10 cellular contexts compared by ENCODE assay signal in the genomic region with DNA sequence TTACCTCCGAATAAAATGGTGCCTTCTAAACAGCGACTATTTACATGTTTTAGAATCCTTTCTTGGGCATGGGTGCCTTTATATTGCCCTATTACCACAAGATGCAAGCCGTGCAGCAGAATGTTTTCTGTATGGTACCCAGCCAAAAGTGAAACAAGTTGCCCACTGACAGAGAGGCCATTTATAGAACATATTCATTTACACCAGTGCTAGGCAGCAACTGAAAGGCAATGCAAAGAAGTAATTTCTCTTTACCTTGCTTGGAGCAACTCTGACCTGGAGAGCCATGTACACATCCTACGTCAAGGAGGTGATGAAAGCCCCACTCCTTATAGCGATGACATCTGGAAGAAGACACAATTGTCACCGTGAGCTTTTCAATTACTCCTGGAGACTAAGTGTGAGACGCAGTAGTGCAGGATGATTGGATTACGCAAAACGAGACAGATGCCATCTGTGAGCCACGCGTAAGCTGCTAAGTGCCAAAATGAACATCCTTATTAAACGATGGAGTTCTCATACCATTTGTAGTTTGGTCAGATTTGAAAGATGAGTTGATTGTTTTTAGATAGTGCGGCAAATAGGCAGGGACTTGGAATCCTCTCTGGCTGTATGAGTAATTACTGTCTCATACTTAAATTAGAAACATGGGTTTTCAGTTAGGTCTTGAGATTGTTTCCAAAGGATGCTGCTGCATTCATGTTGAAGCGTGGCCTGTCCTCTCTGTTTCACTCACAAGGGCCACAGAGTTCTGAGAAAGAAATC. TPM values are rescaled to one million over a fixed set of nuclear protein-coding genes. Genes with fewer than 3 reads are reported as not detected.
DNase-seq lines count a peak whose midpoint lies in the region; TF ChIP-seq lines count a peak whose summit lies in the region.
"Had no signal": no experiment of that assay in that cellular context is flagged by ENCODE, and none has a peak within 500 bp of the region (broad histone marks: within the 10 kb centered on the region; RNA-seq: fewer than 3 reads in every experiment).

A gene with protein sequence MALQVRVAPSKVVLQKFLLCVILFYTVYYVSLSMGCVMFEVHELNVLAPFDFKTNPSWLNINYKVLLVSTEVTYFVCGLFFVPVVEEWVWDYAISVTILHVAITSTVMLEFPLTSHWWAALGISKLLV (minus strand): TSS at position 415 of the 765 bp plus-strand sequence. CDS start 127 bp downstream, at position 288.

- no peak for DNase-seq in activated CD4-positive, alpha-beta T cell treated with anti-CD3 and anti-CD28 coated beads, Interleukin-2, amount 10 ng/mL, durations not matched to agents 24 days and 14 days
- DNase-seq in activated CD4-positive, alpha-beta T cell treated with anti-CD3 and anti-CD28 coated beads for 48 hours = no peak
- peak; percentile 15 for DNase-seq in NCI-H69 (lab: John Stamatoyannopoulos, UW)
- DNase-seq in chondrocyte (ENCODE audit: low spot score) = no peak
- no peak for DNase-seq in GDM1 (lab: John Stamatoyannopoulos, UW)
- DNase-seq in sigmoid colon = no peak
- no peak for DNase-seq in NCI-H2081 treated with DMSO at 0.1 percent for 48 hours (lab: John Stamatoyannopoulos, UW)
- DNase-seq: naive B cell had no signal

- no peaks in the 10 kb centered on the region for H3K9me3 ChIP-seq in skeletal muscle tissue (ENCODE audit: control insufficient read depth in 3 of 3, low read length in 3 of 3)
- H3K9me3 ChIP-seq in sigmoid colon = no peaks in the 10 kb centered on the region

- peaks cover 11% of the 10 kb centered on the region for H3K4me1 Mint-ChIP-seq in activated CD4-positive, alpha-beta T cell treated with anti-CD3 and anti-CD28 coated beads, Interleukin-2, amount 10 ng/mL, durations not matched to agents 24 days and 14 days
- H3K4me1 Mint-ChIP-seq in chondrocyte (ENCODE audit: low read depth) = peaks cover 27% of the 10 kb centered on the region
- H3K4me1 Mint-ChIP-seq: naive B cell had no signal

- no peaks in the 10 kb centered on the region for H3K36me3 ChIP-seq in skeletal muscle tissue (ENCODE audit: control insufficient read depth in 3 of 3, insufficient read depth in 3 of 3, low read length in 3 of 3)
- H3K36me3 ChIP-seq in sigmoid colon = no peaks in the 10 kb centered on the region

- no peaks in the 10 kb centered on the region for H3K27me3 ChIP-seq in skeletal muscle tissue (ENCODE audit: control insufficient read depth in 3 of 3, insufficient read depth in 3 of 3, low read length in 3 of 3)
- no peaks in the 10 kb centered on the region for H3K27me3 ChIP-seq in sigmoid colon

- no peaks in the 10 kb centered on the region for H3K36me3 Mint-ChIP-seq in activated CD4-positive, alpha-beta T cell treated with anti-CD3 and anti-CD28 coated beads, Interleukin-2, amount 10 ng/mL, durations not matched to agents 24 days and 14 days (ENCODE audit: low read depth)
- no peaks in the 10 kb centered on the region for H3K36me3 Mint-ChIP-seq in chondrocyte (ENCODE audit: low read depth)
- H3K36me3 Mint-ChIP-seq: naive B cell had no signal

- no peaks in the 10 kb centered on the region for H3K27me3 Mint-ChIP-seq in activated CD4-positive, alpha-beta T cell treated with anti-CD3 and anti-CD28 coated beads, Interleukin-2, amount 10 ng/mL, durations not matched to agents 24 days and 14 days
- H3K27me3 Mint-ChIP-seq in chondrocyte (ENCODE audit: low read depth) = no peaks in the 10 kb centered on the region
- H3K27me3 Mint-ChIP-seq: naive B cell had no signal

- peaks cover 0 to 8% (median 2%) of the 10 kb centered on the region in 3 donors for H3K4me1 ChIP-seq in skeletal muscle tissue (ENCODE audit: control insufficient read depth in 3 of 3, insufficient read depth in 3 of 3, low read length in 3 of 3)
- H3K4me1 ChIP-seq in sigmoid colon = peaks cover 0 to 19% (median 9%) of the 10 kb centered on the region in 4 donors

- H3K27ac ChIP-seq in skeletal muscle tissue (ENCODE audit: low read depth, low read length) (no peak within 1 kb of the TSS), sigmoid colon (no peak within 1 kb of the TSS)

- no peaks in the 10 kb centered on the region for H3K9me3 Mint-ChIP-seq in activated CD4-positive, alpha-beta T cell treated with anti-CD3 and anti-CD28 coated beads, Interleukin-2, amount 10 ng/mL, durations not matched to agents 24 days and 14 days
- H3K9me3 Mint-ChIP-seq in chondrocyte (ENCODE audit: low read depth) = peaks cover 4% of the 10 kb centered on the region

- 80 to 82% methylated on average over 14 of the region's 14 CpGs for WGBS in sigmoid colon, 2 donors

- no peak for TF ChIP-seq EP300 in sigmoid colon (IDR thresholded peaks at IDR 0.05)

- no peak for TF ChIP-seq CTCF in chondrocyte (IDR thresholded peaks at IDR 0.05)
- TF ChIP-seq CTCF in sigmoid colon (IDR thresholded peaks at IDR 0.05) = no peak

- intact Hi-C loops in activated CD4-positive, alpha-beta T cell treated with anti-CD3 and anti-CD28 coated beads, Interleukin-2, amount 10 ng/mL, durations not matched to agents 24 days and 14 days (cut with micrococcal nuclease) = loop anchor here (2.0 kb wide), 1 partner anchor 14 kb away; no protein-coding TSS in a partner anchor
- intact Hi-C loops in sigmoid colon (cut with DNase I) = no loop called here

- H3K4me3 ChIP-seq in skeletal muscle tissue (ENCODE audit: low read length in 3 of 3) = peak within 1 kb of the TSS; percentile 50 to 53 (median 50)
- H3K4me3 ChIP-seq in sigmoid colon = no peak within 1 kb of the TSS

- H3K4me3 Mint-ChIP-seq in activated CD4-positive, alpha-beta T cell treated with anti-CD3 and anti-CD28 coated beads, Interleukin-2, amount 10 ng/mL, durations not matched to agents 24 days and 14 days = peak within 1 kb of the TSS; percentile 67
- no peak within 1 kb of the TSS for H3K4me3 Mint-ChIP-seq in chondrocyte (ENCODE audit: unreplicated experiment)

- TF ChIP-seq POLR2A in sigmoid colon (IDR thresholded peaks at IDR 0.05) = no peak

- H3K9ac ChIP-seq in skeletal muscle tissue (ENCODE audit: low read depth in 1 of 3, low read length in 3 of 3) = peak within 1 kb of the TSS; percentile 10 to 63 (median 11)

- H3K27ac Mint-ChIP-seq in activated CD4-positive, alpha-beta T cell treated with anti-CD3 and anti-CD28 coated beads, Interleukin-2, amount 10 ng/mL, durations not matched to agents 24 days and 14 days = no peak within 1 kb of the TSS
- H3K27ac Mint-ChIP-seq in chondrocyte (ENCODE audit: unreplicated experiment) = peak within 1 kb of the TSS; percentile 86

RNA-seq across cellular contexts. Expression of the gene that starts here (rescaled TPM):
- not detected in 2 replicates for total RNA-seq in activated CD4-positive, alpha-beta T cell treated with anti-CD3 and anti-CD28 coated beads, Interleukin-2, amount 10 ng/mL, durations not matched to agents 24 days and 14 days
- not detected in 3 replicates for total RNA-seq in chondrocyte
- not detected for total RNA-seq in skeletal muscle tissue
- not detected for total RNA-seq in sigmoid colon
- polyA plus RNA-seq in sigmoid colon = not detected
- total RNA-seq: bronchial epithelial cell had no signal

Comparison
In these comparisons a context has a peak if more than half of its experiments do, and no peak if none do; other contexts are left out.
1. H3K4me3 ChIP-seq: peak in skeletal muscle tissue (3 of 3); none in sigmoid colon (0 of 4).